Comparison of ENCODE assay signal across 9 cellular contexts in the genomic region with DNA sequence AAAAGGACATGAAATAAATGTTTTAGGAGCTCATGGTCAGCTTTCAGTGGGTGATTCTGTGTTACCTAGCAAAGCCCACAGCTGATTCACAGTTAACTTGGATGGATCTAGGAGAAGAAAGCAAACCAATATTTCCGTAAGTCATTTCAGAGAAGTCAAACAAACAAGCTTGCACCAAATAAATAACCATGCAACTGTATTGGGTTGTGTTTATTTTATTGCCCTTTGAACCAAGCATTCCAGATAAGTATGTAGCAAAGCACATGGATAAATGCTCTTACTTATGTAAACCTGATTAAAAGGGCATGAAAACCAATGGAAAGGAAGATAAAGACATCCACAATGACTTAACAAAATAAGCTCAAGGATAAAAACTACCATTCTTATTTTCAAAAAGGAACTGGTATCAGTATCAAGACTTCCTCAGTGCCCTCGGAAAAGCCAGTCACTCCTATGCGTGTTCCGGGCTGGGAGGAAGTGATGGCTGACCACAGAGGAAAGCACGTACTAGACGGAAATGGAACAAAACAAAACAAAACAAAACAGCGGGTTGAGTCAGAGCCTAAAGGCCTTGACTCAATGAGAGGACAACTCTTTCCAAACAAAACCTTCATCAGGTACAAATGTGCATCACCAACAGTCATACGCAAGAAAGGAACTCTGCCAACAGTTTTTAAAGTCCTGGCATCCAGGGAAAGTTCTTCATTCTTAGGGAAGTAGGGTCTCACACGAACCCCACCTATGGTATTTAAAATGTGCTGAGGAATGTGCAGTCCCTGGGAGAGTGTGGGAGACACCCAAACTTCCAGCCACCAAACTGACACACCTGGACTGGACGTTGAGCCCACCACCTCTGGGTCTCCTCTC.
A peak's percentile ranks its signal among the peaks of the same experiment; 100 is the strongest.
DNase-seq lines count a peak whose midpoint lies in the region; ATAC-seq, FAIRE-seq and TF ChIP-seq lines count a peak whose summit lies in the region.
"Had no signal": no experiment of that assay in that cellular context is flagged by ENCODE, and none has a peak within 500 bp of the region (broad histone marks: within the 10 kb centered on the region; RNA-seq: fewer than 3 reads in every experiment).

No MANE protein-coding gene starts in this region.

- TF ChIP-seq RAD21 in SK-N-SH (IDR thresholded peaks at IDR 0.05; ENCODE audit: low read length) = no peak

- H3K9me3 Mint-ChIP-seq in activated T-helper 17 cell treated with anti-CD3 and anti-CD28 coated beads, Interleukin-2, amount 50 U/mL, for 72 hours = peaks cover 6% of the 10 kb centered on the region

- H3K9me3 ChIP-seq in OCI-LY7 (ENCODE audit: low read length) (no peaks in the 10 kb centered on the region), SK-N-SH (no peaks in the 10 kb centered on the region)

- H3K4me2 ChIP-seq in OCI-LY7 (ENCODE audit: low read length) = no peak overlapping the region
- no peak overlapping the region for H3K4me2 ChIP-seq in SK-N-SH

- no peaks in the 10 kb centered on the region for H3F3A ChIP-seq in SK-N-SH (replicated peaks; ENCODE audit: insufficient read depth)

- H3K36me3 Mint-ChIP-seq in activated T-helper 17 cell treated with anti-CD3 and anti-CD28 coated beads, Interleukin-2, amount 50 U/mL, for 72 hours (ENCODE audit: low read depth) = no peaks in the 10 kb centered on the region

- H3K36me3 ChIP-seq in OCI-LY7 (ENCODE audit: insufficient read depth, low read length) (no peaks in the 10 kb centered on the region), SK-N-SH (replicated peaks in 1 of 2; ENCODE audit: control insufficient read depth in 1 of 2, insufficient read depth in 2 of 2, low read length in 1 of 2) (no peaks in the 10 kb centered on the region)

- no TSS peak for BruUV-seq in OCI-LY7 (replicated peaks; lab: Mats Ljungman, UMichigan)

- no peak overlapping the region for H3K27ac ChIP-seq in OCI-LY7 (ENCODE audit: low read depth, low read length, poor library complexity, severe bottlenecking)
- no peak overlapping the region for H3K27ac ChIP-seq in SK-N-SH (ENCODE audit: low read depth in 2 of 2, low read length in 1 of 2)

- intact Hi-C loops in OCI-LY7 (cut with micrococcal nuclease; ENCODE audit: unreplicated experiment) (no loop called here), Right ventricle myocardium inferior (cut with DNase I) (no loop called here)

- peaks cover 29% of the 10 kb centered on the region for H3K4me1 Mint-ChIP-seq in activated T-helper 17 cell treated with anti-CD3 and anti-CD28 coated beads, Interleukin-2, amount 50 U/mL, for 72 hours
- H3K4me1 Mint-ChIP-seq: neural crest cell had no signal

- H3K79me2 ChIP-seq in OCI-LY7 (ENCODE audit: insufficient read depth, low read depth, low read length) (no peaks in the 10 kb centered on the region), SK-N-SH (ENCODE audit: insufficient read depth) (no peaks in the 10 kb centered on the region)

- ATAC-seq in GM18511 (IDR thresholded peaks at IDR 0.05; ENCODE audit: unreplicated experiment) (peak; percentile 77), Right ventricle myocardium inferior (peak; percentile 52)
- peak; percentile 95 for ATAC-seq in activated T-helper 17 cell treated with anti-CD3 and anti-CD28 coated beads, Interleukin-2, amount 50 U/mL, for 72 hours (replicated peaks)

- H4K20me1 ChIP-seq in OCI-LY7 (ENCODE audit: insufficient read depth, low read length) (no peaks in the 10 kb centered on the region), SK-N-SH (ENCODE audit: insufficient read depth) (no peaks in the 10 kb centered on the region)

- FAIRE-seq in D721Med (lab: Jason Lieb, UNC) = no peak

- H3K9me2 ChIP-seq in OCI-LY7 (ENCODE audit: insufficient read depth, low read length) (no peaks in the 10 kb centered on the region), SK-N-SH (no peaks in the 10 kb centered on the region)

- TF ChIP-seq CTCF in OCI-LY7 (conservative IDR thresholded peaks at IDR 0.05; ENCODE audit: low read length) (no peak), D721Med (IDR thresholded peaks at IDR 0.05; ENCODE audit: insufficient read depth, missing control alignments) (no peak), SK-N-SH (IDR thresholded peaks at IDR 0.05) (no peak)

- DNase-seq in OCI-LY7 (ENCODE audit: low spot score) (peak; percentile 4), Right ventricle myocardium inferior (ENCODE audit: missing footprints) (peak; percentile 81), D721Med (ENCODE audit: insufficient read length, low spot score) (no peak), SK-N-SH (no peak), amniotic stem cell (lab: John Stamatoyannopoulos, UW) (no peak)
- DNase-seq in stimulated activated CD4-positive, alpha-beta T cell treated with anti-CD3 and anti-CD28 coated beads, Interleukin-1b, Interleukin-23, amount 100 ng/mL, for 48 hours = peak; percentile 82

- no peak overlapping the region for H3K9ac ChIP-seq in SK-N-SH

- no peak for TF ChIP-seq EP300 in SK-N-SH (IDR thresholded peaks at IDR 0.05; ENCODE audit: borderline replicate concordance in 1 of 2, low read depth in 1 of 2, low read length in 1 of 2)

- no peak overlapping the region for H2AFZ ChIP-seq in OCI-LY7 (ENCODE audit: low read length)
- no peak overlapping the region for H2AFZ ChIP-seq in SK-N-SH (ENCODE audit: low read depth)

- H3K27me3 Mint-ChIP-seq in activated T-helper 17 cell treated with anti-CD3 and anti-CD28 coated beads, Interleukin-2, amount 50 U/mL, for 72 hours = no peaks in the 10 kb centered on the region

- 87% methylated on average over 10 of the region's 10 CpGs for WGBS in SK-N-SH (ENCODE audit: low lambda C conversion rate)

- CTCF ChIA-PET in OCI-LY7 (lab: Charles Lee; ENCODE audit: unreplicated experiment) = no interaction called here
- CTCF ChIA-PET in SK-N-SH (lab: Yijun Ruan, JAX) = interaction anchor here (1.0 to 1.5 kb wide), 3 partner anchors 12 to 152 kb away, joined by 3 to 5 read pairs (median 4); no protein-coding TSS in a partner anchor

- H3K4me3 Mint-ChIP-seq in activated T-helper 17 cell treated with anti-CD3 and anti-CD28 coated beads, Interleukin-2, amount 50 U/mL, for 72 hours = peak overlapping the region; percentile 64
- H3K4me3 Mint-ChIP-seq: neural crest cell had no signal

- no peaks in the 10 kb centered on the region for H3K4me1 ChIP-seq in OCI-LY7 (ENCODE audit: insufficient read depth, low read length, poor library complexity, severe bottlenecking)
- H3K4me1 ChIP-seq in SK-N-SH (ENCODE audit: control insufficient read depth in 1 of 2, insufficient read depth in 2 of 2, low read depth in 1 of 2, low read length in 1 of 2) = no peaks in the 10 kb centered on the region; a peak in 1 of 4 replicates

- no peaks in the 10 kb centered on the region for H3K27me3 ChIP-seq in SK-N-SH (ENCODE audit: insufficient read depth)

- POLR2A ChIA-PET in OCI-LY7 (lab: Charles Lee) = interaction anchor here (0.7 to 1.1 kb wide), 4 partner anchors 18 to 210 kb away, joined by 3 to 4 read pairs (median 4); no protein-coding TSS in a partner anchor
- POLR2A ChIA-PET in SK-N-SH (lab: Yijun Ruan, JAX) = no interaction called here

- H3K27ac Mint-ChIP-seq in activated T-helper 17 cell treated with anti-CD3 and anti-CD28 coated beads, Interleukin-2, amount 50 U/mL, for 72 hours = peak overlapping the region; percentile 90

- H3K4me3 ChIP-seq in OCI-LY7 (ENCODE audit: low read depth, low read length, poor library complexity, severe bottlenecking) = no peak overlapping the region
- H3K4me3 ChIP-seq in SK-N-SH (ENCODE audit: low read depth in 2 of 2, low read length in 1 of 2) = no peak overlapping the region

TF ChIP-seq in SK-N-SH, 30 proteins besides CTCF, POLR2A, EP300 and RAD21 (continues in another document):
- TF ChIP-seq MAX (IDR thresholded peaks at IDR 0.05; ENCODE audit: low read depth) = no peak
- no peak for TF ChIP-seq MEF2A (IDR thresholded peaks at IDR 0.05; ENCODE audit: borderline replicate concordance, low read depth)
- no peak for TF ChIP-seq FOSL2 (IDR thresholded peaks at IDR 0.05; ENCODE audit: borderline replicate concordance, low read depth)
- no peak for TF ChIP-seq GABPA (IDR thresholded peaks at IDR 0.05; ENCODE audit: low read depth)
- TF ChIP-seq NFIC (IDR thresholded peaks at IDR 0.05; ENCODE audit: borderline replicate concordance) = no peak
- TF ChIP-seq FOXJ3 (CRISPR knock-in tag; IDR thresholded peaks at IDR 0.05) = no peak
- TF ChIP-seq, protein P1, sequence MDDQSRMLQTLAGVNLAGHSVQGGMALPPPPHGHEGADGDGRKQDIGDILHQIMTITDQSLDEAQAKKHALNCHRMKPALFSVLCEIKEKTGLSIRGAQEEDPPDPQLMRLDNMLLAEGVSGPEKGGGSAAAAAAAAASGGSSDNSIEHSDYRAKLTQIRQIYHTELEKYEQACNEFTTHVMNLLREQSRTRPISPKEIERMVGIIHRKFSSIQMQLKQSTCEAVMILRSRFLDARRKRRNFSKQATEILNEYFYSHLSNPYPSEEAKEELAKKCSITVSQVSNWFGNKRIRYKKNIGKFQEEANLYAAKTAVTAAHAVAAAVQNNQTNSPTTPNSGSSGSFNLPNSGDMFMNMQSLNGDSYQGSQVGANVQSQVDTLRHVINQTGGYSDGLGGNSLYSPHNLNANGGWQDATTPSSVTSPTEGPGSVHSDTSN (IDR thresholded peaks at IDR 0.05) = no peak
- no peak for TF ChIP-seq FOXM1 (IDR thresholded peaks at IDR 0.05; ENCODE audit: low read depth)
- no peak for TF ChIP-seq TAF1 (IDR thresholded peaks at IDR 0.05; ENCODE audit: borderline replicate concordance, low read depth, low read length)
- TF ChIP-seq TEAD4 (IDR thresholded peaks at IDR 0.05; ENCODE audit: borderline replicate concordance, insufficient read depth) = no peak
- TF ChIP-seq, protein P2, sequence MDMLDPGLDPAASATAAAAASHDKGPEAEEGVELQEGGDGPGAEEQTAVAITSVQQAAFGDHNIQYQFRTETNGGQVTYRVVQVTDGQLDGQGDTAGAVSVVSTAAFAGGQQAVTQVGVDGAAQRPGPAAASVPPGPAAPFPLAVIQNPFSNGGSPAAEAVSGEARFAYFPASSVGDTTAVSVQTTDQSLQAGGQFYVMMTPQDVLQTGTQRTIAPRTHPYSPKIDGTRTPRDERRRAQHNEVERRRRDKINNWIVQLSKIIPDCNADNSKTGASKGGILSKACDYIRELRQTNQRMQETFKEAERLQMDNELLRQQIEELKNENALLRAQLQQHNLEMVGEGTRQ (IDR thresholded peaks at IDR 0.05; ENCODE audit: borderline replicate concordance, low read depth, low read length) = no peak

Comparison
In these comparisons a context has a peak if more than half of its experiments do, and no peak if none do; other contexts are left out.
1. DNase-seq: peak in OCI-LY7 (single experiment), Right ventricle myocardium inferior (single experiment) and stimulated activated CD4-positive, alpha-beta T cell treated with anti-CD3 and anti-CD28 coated beads, Interleukin-1b, Interleukin-23, amount 100 ng/mL, for 48 hours (single experiment); none in D721Med (single experiment), SK-N-SH (single experiment) and amniotic stem cell (single experiment).
2. Peak in every context shown above with its lines, with median percentiles within 50 percentile points of each other: ATAC-seq.